In genomic region chr1:228697209-228698016, GRCh38 we compare ENCODE assay signal across 10 cellular contexts. TPM values are rescaled to one million over a fixed set of nuclear protein-coding genes. Genes with fewer than 3 reads are reported as not detected.
DNase-seq lines count a peak whose midpoint lies in the region; ATAC-seq and TF ChIP-seq lines count a peak whose summit lies in the region.
"Had no signal": no experiment of that assay in that cellular context is flagged by ENCODE, and none has a peak within 500 bp of the region (broad histone marks: within the 10 kb centered on the region; RNA-seq: fewer than 3 reads in every experiment).

No MANE protein-coding gene starts in this region.

- no peaks in the 10 kb centered on the region for H3K9me3 ChIP-seq in HAP-1

- peak; percentile 3 to 70 for DNase-seq in HAP-1 (ENCODE audit: low spot score in 2 of 2)
- DNase-seq in NOMO-1 treated with dmso at 0.1 percent for 144 hours (lab: John Stamatoyannopoulos, UW; ENCODE audit: unreplicated experiment): peak; percentile 51
- peak; percentile 80 for DNase-seq in fibroblast of villous mesenchyme (ENCODE audit: low read depth)
- peak; percentile 26 for DNase-seq in skeletal muscle cell (ENCODE audit: low read depth)
- no peak for DNase-seq in D341Med (ENCODE audit: low spot score)
- no peak for DNase-seq in mesenteric fat pad (ENCODE audit: low spot score)

- in situ Hi-C loops in HAP-1 (cut with MboI; ENCODE audit: low sequenced_read_pairs): no loop called here

- TF ChIP-seq CTCF in fibroblast of villous mesenchyme (IDR thresholded peaks at IDR 0.05; ENCODE audit: insufficient read depth, low read depth, low read length): no peak

- H3K27me3 ChIP-seq in HAP-1 (ENCODE audit: low read depth): no peaks in the 10 kb centered on the region
- H3K27me3 ChIP-seq: upper lobe of left lung had no signal

- H3K4me3 ChIP-seq in HAP-1 (no peak overlapping the region), fibroblast of villous mesenchyme (ENCODE audit: low read depth, low read length) (no peak overlapping the region), skeletal muscle cell (ENCODE audit: low read depth, low read length) (no peak overlapping the region)
- H3K4me3 ChIP-seq: upper lobe of left lung had no signal

- ATAC-seq in GM19023 (IDR thresholded peaks at IDR 0.05; ENCODE audit: unreplicated experiment) (no peak), HG02759 (IDR thresholded peaks at IDR 0.05; ENCODE audit: unreplicated experiment) (no peak)
- ATAC-seq: HCT116 had no signal

- peaks cover 10% of the 10 kb centered on the region for H3K4me1 ChIP-seq in HAP-1
- H3K4me1 ChIP-seq: upper lobe of left lung had no signal

- no peaks in the 10 kb centered on the region for H3K36me3 ChIP-seq in HAP-1 (replicated peaks)
- H3K36me3 ChIP-seq: upper lobe of left lung had no signal

RNA-seq across cellular contexts. Expression of gene RHOU, which starts 37.9 kb away (rescaled TPM):
- 2.2 and 2.9 TPM in 2 replicates for total RNA-seq in fibroblast of villous mesenchyme
- 29.5 TPM for total RNA-seq in mesenteric fat pad

Comparison
In these comparisons a context has a peak if more than half of its experiments do, and no peak if none do; other contexts are left out.
1. DNase-seq: peak in HAP-1 (2 of 2), NOMO-1 treated with dmso at 0.1 percent for 144 hours (single experiment), fibroblast of villous mesenchyme (single experiment) and skeletal muscle cell (single experiment); none in D341Med (single experiment) and mesenteric fat pad (single experiment).